Comparison of ENCODE assay signal across 26 cellular contexts in genomic region chr22:39630721-39631120, GRCh38.
"Had no signal": no experiment of that assay in that cellular context is flagged by ENCODE, and none has a peak within 500 bp of the region (broad histone marks: within the 10 kb centered on the region; RNA-seq: fewer than 3 reads in every experiment).

No MANE protein-coding gene starts in this region.

- DNase-seq: hypothalamus; islet precursor cell; left ventricle myocardium inferior; mesendoderm; naive B cell; natural killer cell; nephron progenitor cell; ovary; right lobe of liver; stimulated activated CD4-positive, alpha-beta T cell treated with anti-CD3 and anti-CD28 coated beads, Interleukin-1b, Interleukin-23, amount 100 ng/mL, for 48 hours; stimulated activated CD4-positive, alpha-beta T cell treated with anti-CD3 and anti-CD28 coated beads, Interleukin-2, amount 100 ng/mL, for 48 hours; stimulated activated CD4-positive, alpha-beta T cell treated with anti-CD3 and anti-CD28 coated beads, Interleukin-4, amount 100 ng/mL, for 4 hours; stimulated activated CD8-positive, alpha-beta memory T cell treated with anti-CD3 and anti-CD28 coated beads, Interleukin-4, amount 100 ng/mL, for 48 hours; stimulated activated naive B cell treated with anti-CD40 and anti-IgM and Interleukin-4, amounts not matched to agents 10 μg/mL and 1 μg/mL and 100 μg/mL, for 72 hours; stimulated activated naive CD8-positive, alpha-beta T cell treated with anti-CD3 and anti-CD28 coated beads, Interleukin-15, Interleukin-2, amounts not matched to agents 100 U/mL and 50 U/mL, for 24 hours; stomach; tibial artery; trophoblast cell; upper lobe of right lung had no signal

- ATAC-seq: natural killer cell; right lobe of liver; stimulated activated naive B cell treated with anti-CD40 and anti-IgM and Interleukin-4, amounts not matched to agents 10 μg/mL and 1 μg/mL and 100 μg/mL, for 72 hours; stimulated activated naive CD8-positive, alpha-beta T cell treated with anti-CD3 and anti-CD28 coated beads, Interleukin-15, Interleukin-2, amounts not matched to agents 100 U/mL and 50 U/mL, for 24 hours; upper lobe of right lung had no signal

- H3K36me3 Mint-ChIP-seq: mesothelial cell of epicardium, naive B cell, natural killer cell, neural progenitor cell had no signal

- H3K27ac Mint-ChIP-seq: mesothelial cell of epicardium; natural killer cell; stimulated activated naive B cell treated with anti-CD40 and anti-IgM and Interleukin-4, amounts not matched to agents 10 μg/mL and 1 μg/mL and 100 μg/mL, for 72 hours had no signal

- H3K4me3 Mint-ChIP-seq: mesothelial cell of epicardium; natural killer cell; nephron progenitor cell; neural progenitor cell; stimulated activated naive B cell treated with anti-CD40 and anti-IgM and Interleukin-4, amounts not matched to agents 10 μg/mL and 1 μg/mL and 100 μg/mL, for 72 hours had no signal

- H3K4me1 ChIP-seq: left ventricle myocardium inferior, prostate gland, right lobe of liver, stomach, tibial artery, upper lobe of right lung had no signal

- H2AFZ ChIP-seq: neural progenitor cell had no signal

- H3K27me3 ChIP-seq: ovary had no signal

- H3K27ac ChIP-seq: left ventricle myocardium inferior, neural progenitor cell, ovary, prostate gland, right lobe of liver, stomach, suprapubic skin, thoracic aorta, tibial artery, upper lobe of right lung had no signal

- H3K9me3 Mint-ChIP-seq: mesothelial cell of epicardium; natural killer cell; nephron progenitor cell; neural progenitor cell; stimulated activated naive B cell treated with anti-CD40 and anti-IgM and Interleukin-4, amounts not matched to agents 10 μg/mL and 1 μg/mL and 100 μg/mL, for 72 hours had no signal

- H3K4me2 ChIP-seq: smooth muscle cell had no signal

- H3K9me3 ChIP-seq: ovary, prostate gland, right lobe of liver, suprapubic skin, thoracic aorta, upper lobe of right lung had no signal

- H3K4me3 ChIP-seq: left ventricle myocardium inferior, lung, neural progenitor cell, ovary, prostate gland, right lobe of liver, smooth muscle cell, stomach, suprapubic skin, thoracic aorta, tibial artery, upper lobe of right lung had no signal

- H3K36me3 ChIP-seq: left ventricle myocardium inferior, neural progenitor cell, ovary, prostate gland, right lobe of liver, stomach, suprapubic skin, thoracic aorta, tibial artery, upper lobe of right lung had no signal
